14 cellular contexts compared by ENCODE assay signal in genomic region chrY:12621446-12622081, GRCh38.
DNase-seq lines count a peak whose midpoint lies in the region; ATAC-seq and TF ChIP-seq lines count a peak whose summit lies in the region.
"Had no signal": no experiment of that assay in that cellular context is flagged by ENCODE, and none has a peak within 500 bp of the region (broad histone marks: within the 10 kb centered on the region; RNA-seq: fewer than 3 reads in every experiment).

No MANE protein-coding gene starts in this region.

- H3K9me3 ChIP-seq in mucosa of descending colon: no peaks in the 10 kb centered on the region

- ATAC-seq in central memory CD8-positive, alpha-beta T cell (replicated peaks; ENCODE audit: extremely low read depth, poor library complexity, severe bottlenecking): peak; percentile 43
- ATAC-seq in mucosa of descending colon (no peak), GM19463 (IDR thresholded peaks at IDR 0.05; ENCODE audit: unreplicated experiment) (no peak), HG02571 (IDR thresholded peaks at IDR 0.05; ENCODE audit: unreplicated experiment) (no peak)

- H3K36me3 Mint-ChIP-seq in central memory CD8-positive, alpha-beta T cell (ENCODE audit: insufficient read depth): no peaks in the 10 kb centered on the region

- H3K36me3 ChIP-seq in mucosa of descending colon (ENCODE audit: low read depth): no peaks in the 10 kb centered on the region

- H3K27me3 Mint-ChIP-seq in central memory CD8-positive, alpha-beta T cell: no peaks in the 10 kb centered on the region

- peak overlapping the region; percentile 18 for H3K4me3 Mint-ChIP-seq in central memory CD8-positive, alpha-beta T cell
- H3K4me3 Mint-ChIP-seq: H9 had no signal

- peak; percentile 7 for TF ChIP-seq CTCF in mucosa of descending colon (IDR thresholded peaks at IDR 0.05)

- intact Hi-C loops in mucosa of descending colon (cut with DNase I, micrococcal nuclease): no loop called here

- no peaks in the 10 kb centered on the region for H3K9me3 Mint-ChIP-seq in central memory CD8-positive, alpha-beta T cell
- H3K9me3 Mint-ChIP-seq: H9 had no signal

- no peak overlapping the region for H3K4me3 ChIP-seq in mucosa of descending colon
- H3K4me3 ChIP-seq: SK-N-MC had no signal

- DNase-seq in DMS79 treated with DMSO at 0.1 percent for 48 hours (lab: John Stamatoyannopoulos, UW) (peak; percentile 0), DMS79 (lab: John Stamatoyannopoulos, UW) (no peak), HT1080 (ENCODE audit: low read depth) (peak; percentile 44), mucosa of descending colon (peak in 2 of 3 donors; percentile 16 to 23), NCI-H524 (lab: John Stamatoyannopoulos, UW) (no peak)
- DNase-seq in central memory CD8-positive, alpha-beta T cell (ENCODE audit: low spot score in 2 of 2): peak in 1 of 2 donors; percentile 12
- DNase-seq: 8988T; effector CD8-positive, alpha-beta T cell; H9; NCI-H2029 treated with DMSO at 0.1 percent for 48 hours; retina had no signal

- peaks cover 29% of the 10 kb centered on the region for H3K4me1 Mint-ChIP-seq in central memory CD8-positive, alpha-beta T cell
- H3K4me1 Mint-ChIP-seq: H9 had no signal

- no peaks in the 10 kb centered on the region for H3K4me1 ChIP-seq in mucosa of descending colon (ENCODE audit: low read depth)

- H3K27ac Mint-ChIP-seq in central memory CD8-positive, alpha-beta T cell (ENCODE audit: low read depth): no peak overlapping the region
- H3K27ac Mint-ChIP-seq: H9 had no signal

Comparison
In these comparisons a context has a peak if more than half of its experiments do, and no peak if none do; other contexts are left out.
1. DNase-seq: peak in DMS79 treated with DMSO at 0.1 percent for 48 hours (single experiment), HT1080 (single experiment) and mucosa of descending colon (2 of 3); none in DMS79 (single experiment) and NCI-H524 (0 of 2).